24 cellular contexts compared by ENCODE assay signal in the genomic region with DNA sequence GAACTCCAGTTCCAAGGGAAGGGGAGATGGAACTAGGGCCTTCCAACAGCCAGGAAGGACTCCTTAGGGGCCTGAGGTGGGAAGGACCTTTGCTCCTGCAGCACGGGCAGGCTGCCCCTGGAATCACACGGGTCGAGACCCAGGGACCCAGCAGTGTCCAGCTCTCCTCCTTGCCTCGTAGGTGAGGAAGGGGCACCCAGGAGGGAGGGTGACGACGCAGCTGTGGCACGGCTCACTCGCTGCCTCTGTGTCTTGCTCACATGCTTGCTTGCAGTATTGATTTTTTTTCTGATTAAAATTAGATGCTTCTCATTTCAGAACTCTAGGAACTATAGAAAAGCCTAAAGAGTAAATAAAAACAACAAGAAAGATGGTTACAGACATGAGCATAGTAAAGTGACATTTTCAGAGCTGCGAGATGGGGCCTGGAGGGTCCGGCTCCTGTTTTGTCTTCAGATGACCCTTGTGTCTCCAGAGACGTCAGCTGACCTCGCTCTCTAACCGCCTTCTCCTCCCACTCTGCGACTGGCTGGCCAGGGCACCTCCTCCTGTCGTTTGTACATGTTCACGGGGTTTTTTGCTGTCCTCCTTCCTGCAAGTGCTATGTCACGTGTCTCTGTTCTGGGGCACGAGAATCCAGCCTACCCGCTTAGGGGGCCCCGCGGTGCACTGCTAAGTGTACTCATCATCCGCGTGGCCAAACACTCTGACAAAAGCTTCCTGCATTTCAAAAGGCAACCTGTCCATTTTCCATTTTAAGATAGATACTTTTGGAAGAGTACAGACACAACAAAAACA.
DNase-seq lines count a peak whose midpoint lies in the region; ATAC-seq, FAIRE-seq and TF ChIP-seq lines count a peak whose summit lies in the region.
"Had no signal": no experiment of that assay in that cellular context is flagged by ENCODE, and none has a peak within 500 bp of the region (broad histone marks: within the 10 kb centered on the region; RNA-seq: fewer than 3 reads in every experiment).

No MANE protein-coding gene starts in this region.

- no peak for TF ChIP-seq POLR2A in gastrocnemius medialis (IDR thresholded peaks at IDR 0.05)

- H3K27me3 ChIP-seq in left lung (no peaks in the 10 kb centered on the region), gastrocnemius medialis (no peaks in the 10 kb centered on the region)
- H3K27me3 ChIP-seq: brain microvascular endothelial cell had no signal

- POLR2A ChIA-PET in WTC11 (lab: Charles Lee) = no interaction called here

- intact Hi-C loops in left lung (cut with DNase I) (no loop called here), gastrocnemius medialis (cut with DNase I; ENCODE audit: low total_unique reads) (no loop called here)

- H3K27me3 Mint-ChIP-seq in WTC11 (ENCODE audit: low read depth) = no peaks in the 10 kb centered on the region

- H3K4me3 ChIP-seq in left lung = no peak overlapping the region
- H3K4me3 ChIP-seq in gastrocnemius medialis = no peak overlapping the region
- H3K4me3 ChIP-seq: HAP-1 had no signal

- H3K9me3 Mint-ChIP-seq in WTC11 = peaks cover 22% of the 10 kb centered on the region

- no peaks in the 10 kb centered on the region; the same call in 1 of the 2 replicates for H3K36me3 Mint-ChIP-seq in WTC11
- H3K36me3 Mint-ChIP-seq: CD4-positive, alpha-beta memory T cell; naive B cell; stimulated activated naive B cell treated with anti-CD40 and anti-IgM and Interleukin-4, amounts not matched to agents 10 μg/mL and 1 μg/mL and 100 μg/mL, for 72 hours had no signal

- CTCF ChIA-PET in WTC11 (lab: Charles Lee) = interaction anchor here (1.2 kb wide), 1 partner anchor 46 kb away, joined by 3 read pairs; no protein-coding TSS in a partner anchor

- in situ Hi-C loops in gastrocnemius medialis (cut with MboI; ENCODE audit: low sequenced_read_pairs in 4 of 4) = no loop called here

- H3K9me3 ChIP-seq in left lung (peaks cover 0 to 4% of the 10 kb centered on the region in 2 donors), gastrocnemius medialis (no peaks in the 10 kb centered on the region)
- H3K9me3 ChIP-seq: HAP-1 had no signal

- no peaks in the 10 kb centered on the region for H3K4me1 ChIP-seq in left lung
- H3K4me1 ChIP-seq in gastrocnemius medialis = no peaks in the 10 kb centered on the region
- H3K4me1 ChIP-seq: HAP-1, parathyroid adenoma had no signal

- FAIRE-seq in D721Med (lab: Jason Lieb, UNC) = peak; percentile 11

- no peak for TF ChIP-seq CTCF in D721Med (IDR thresholded peaks at IDR 0.05; ENCODE audit: insufficient read depth, missing control alignments)
- TF ChIP-seq CTCF in left lung (IDR thresholded peaks at IDR 0.05) = no peak
- no peak for TF ChIP-seq CTCF in gastrocnemius medialis (IDR thresholded peaks at IDR 0.05 in 4 of 5, conservative IDR thresholded peaks at IDR 0.05 in 1 of 5)
- no peak for TF ChIP-seq CTCF in WTC11 (IDR thresholded peaks at IDR 0.05)

- H3K4me1 Mint-ChIP-seq in WTC11 = no peaks in the 10 kb centered on the region
- H3K4me1 Mint-ChIP-seq: naive B cell had no signal

- H3K4me3 Mint-ChIP-seq in WTC11 = no peak overlapping the region
- H3K4me3 Mint-ChIP-seq: activated naive CD8-positive, alpha-beta T cell treated with anti-CD3 and anti-CD28 coated beads, Interleukin-2, amount 10 ng/mL, durations not matched to agents 7 days and 5 days; activated T-helper 1 cell treated with anti-CD3 and anti-CD28 coated beads, Interleukin-12 subunit alpha, Interleukin-12 subunit beta, Interleukin-2, Interleukin-4 antibody, amounts not matched to agents 30 ng/mL and 10 ng/mL and 1 ng/mL, durations not matched to agents 14 hours and 24 hours and 36 hours; CD4-positive, alpha-beta memory T cell; naive B cell; stimulated activated naive B cell treated with anti-CD40 and anti-IgM and Interleukin-4, amounts not matched to agents 10 μg/mL and 1 μg/mL and 100 μg/mL, for 72 hours had no signal

- no peaks in the 10 kb centered on the region for H3K36me3 ChIP-seq in left lung
- H3K36me3 ChIP-seq in gastrocnemius medialis = no peaks in the 10 kb centered on the region
- H3K36me3 ChIP-seq: brain microvascular endothelial cell, HAP-1 had no signal

- H3K27ac ChIP-seq in left lung (no peak overlapping the region), gastrocnemius medialis (no peak overlapping the region)
- H3K27ac ChIP-seq: brain microvascular endothelial cell, parathyroid adenoma had no signal

- DNase-seq in D721Med (ENCODE audit: insufficient read length, low spot score) = no peak
- peak; percentile 48 for DNase-seq in SK-N-DZ (ENCODE audit: low spot score)
- no peak for DNase-seq in left lung
- peak; percentile 6 to 56 for DNase-seq in gastrocnemius medialis
- no peak for DNase-seq in stimulated activated CD8-positive, alpha-beta memory T cell treated with anti-CD3 and anti-CD28 coated beads, Interleukin-4, amount 100 ng/mL, for 48 hours
- DNase-seq in WTC11 (ENCODE audit: low spot score) = no peak
- DNase-seq in effector CD8-positive, alpha-beta T cell (lab: John Stamatoyannopoulos, UW) = no peak
- DNase-seq in occipital lobe (lab: John Stamatoyannopoulos, UW) = no peak
- DNase-seq: activated naive CD8-positive, alpha-beta T cell treated with anti-CD3 and anti-CD28 coated beads, Interleukin-2, amount 10 ng/mL, durations not matched to agents 7 days and 5 days; brain microvascular endothelial cell; CD4-positive, alpha-beta memory T cell; cortex of kidney; KG1; naive B cell; NCI-H1092; NCI-H2081 treated with DMSO at 0.1 percent for 48 hours; NCI-H524 treated with DMSO at 0.1 percent for 48 hours; SHP77; stimulated activated CD4-positive, alpha-beta T cell treated with anti-CD3 and anti-CD28 coated beads, Interleukin-15, amount 100 ng/mL, for 24 hours; stimulated activated naive B cell treated with anti-CD40 and anti-IgM and Interleukin-4, amounts not matched to agents 10 μg/mL and 1 μg/mL and 100 μg/mL, for 72 hours had no signal

- H3K27ac Mint-ChIP-seq in WTC11 = no peak overlapping the region
- H3K27ac Mint-ChIP-seq: activated naive CD8-positive, alpha-beta T cell treated with anti-CD3 and anti-CD28 coated beads, Interleukin-2, amount 10 ng/mL, durations not matched to agents 7 days and 5 days; activated T-helper 1 cell treated with anti-CD3 and anti-CD28 coated beads, Interleukin-12 subunit alpha, Interleukin-12 subunit beta, Interleukin-2, Interleukin-4 antibody, amounts not matched to agents 30 ng/mL and 10 ng/mL and 1 ng/mL, durations not matched to agents 14 hours and 24 hours and 36 hours; CD4-positive, alpha-beta memory T cell; stimulated activated naive B cell treated with anti-CD40 and anti-IgM and Interleukin-4, amounts not matched to agents 10 μg/mL and 1 μg/mL and 100 μg/mL, for 72 hours had no signal

- ATAC-seq in left lung = peak; percentile 33
- ATAC-seq in gastrocnemius medialis = peak in 1 of 2 donors; percentile 27
- no peak for ATAC-seq in WTC11
- ATAC-seq: activated CD4-positive, CD25-positive, alpha-beta regulatory T cell treated with anti-CD3 and anti-CD28 coated beads, Interleukin-2, amount 50 U/mL, for 24 hours; stimulated activated naive B cell treated with anti-CD40 and anti-IgM and Interleukin-4, amounts not matched to agents 10 μg/mL and 1 μg/mL and 100 μg/mL, for 72 hours had no signal

TF ChIP-seq in WTC11, 78 proteins besides CTCF, POLR2A, EP300 and RAD21:
- TF ChIP-seq ZNF396 (CRISPR knock-in tag; IDR thresholded peaks at IDR 0.05; ENCODE audit: borderline replicate concordance) (no peak), IRF2 (CRISPR knock-in tag; IDR thresholded peaks at IDR 0.05; ENCODE audit: borderline replicate concordance, low read depth) (no peak)
- TF ChIP-seq, protein P1, sequence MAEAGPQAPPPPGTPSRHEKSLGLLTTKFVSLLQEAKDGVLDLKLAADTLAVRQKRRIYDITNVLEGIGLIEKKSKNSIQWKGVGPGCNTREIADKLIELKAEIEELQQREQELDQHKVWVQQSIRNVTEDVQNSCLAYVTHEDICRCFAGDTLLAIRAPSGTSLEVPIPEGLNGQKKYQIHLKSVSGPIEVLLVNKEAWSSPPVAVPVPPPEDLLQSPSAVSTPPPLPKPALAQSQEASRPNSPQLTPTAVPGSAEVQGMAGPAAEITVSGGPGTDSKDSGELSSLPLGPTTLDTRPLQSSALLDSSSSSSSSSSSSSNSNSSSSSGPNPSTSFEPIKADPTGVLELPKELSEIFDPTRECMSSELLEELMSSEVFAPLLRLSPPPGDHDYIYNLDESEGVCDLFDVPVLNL (CRISPR knock-in tag; IDR thresholded peaks at IDR 0.05; ENCODE audit: borderline replicate concordance, low read depth) = no peak

Comparison
In these comparisons a context has a peak if more than half of its experiments do, and no peak if none do; other contexts are left out.
1. DNase-seq: peak in SK-N-DZ (single experiment) and gastrocnemius medialis (2 of 2); none in D721Med (single experiment), left lung (0 of 2), stimulated activated CD8-positive, alpha-beta memory T cell treated with anti-CD3 and anti-CD28 coated beads, Interleukin-4, amount 100 ng/mL, for 48 hours (single experiment), WTC11 (single experiment), effector CD8-positive, alpha-beta T cell (single experiment) and occipital lobe (single experiment).